Comparison of ENCODE assay signal across 8 cellular contexts in the genomic region with DNA sequence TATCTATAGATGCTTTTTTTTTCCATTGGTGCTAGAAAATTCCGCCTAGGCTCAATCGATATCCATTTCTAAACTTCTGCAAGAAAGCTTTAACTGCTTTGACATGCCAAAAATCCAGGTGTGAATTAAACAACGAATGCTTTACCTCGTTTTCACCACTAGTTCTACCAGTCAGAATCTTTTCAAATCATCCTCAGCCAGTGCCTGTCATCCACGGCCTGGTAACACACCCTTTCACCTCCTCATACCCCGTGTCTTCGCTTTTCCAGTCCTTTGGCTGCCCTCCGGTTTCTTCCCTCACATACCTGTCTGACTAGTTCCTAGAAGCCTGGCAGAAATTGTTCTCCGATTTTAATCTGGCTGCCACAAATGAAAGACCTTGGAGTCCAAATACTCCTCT. TPM values are rescaled to one million over a fixed set of nuclear protein-coding genes. Genes with fewer than 3 reads are reported as not detected.
DNase-seq lines count a peak whose midpoint lies in the region; ATAC-seq and TF ChIP-seq lines count a peak whose summit lies in the region.

No MANE protein-coding gene starts in this region.

- H3K4me3 ChIP-seq in BE2C (ENCODE audit: low read depth, low read length), result no peak overlapping the region
- 0 out of 2 replicates have a peak overlapping the region, but pooled peaks have one; percentile 59 for H3K4me3 ChIP-seq in H7 (ENCODE audit: insufficient read depth, low read depth, low read length)
- H3K4me3 ChIP-seq in hepatocyte, result peak overlapping the region; percentile 33

- no peaks in the 10 kb centered on the region for H3K27me3 ChIP-seq in BE2C
- H3K27me3 ChIP-seq in H7 (ENCODE audit: control insufficient read depth, insufficient read depth, low read length), result no peaks in the 10 kb centered on the region
- no peaks in the 10 kb centered on the region for H3K27me3 ChIP-seq in hepatocyte

- H3K79me2 ChIP-seq in hepatocyte, result peaks cover 26% of the 10 kb centered on the region

- no peaks in the 10 kb centered on the region for H3K9me2 ChIP-seq in hepatocyte (replicated peaks; ENCODE audit: insufficient read depth)

- 13% methylated on average over 9 of the region's 9 CpGs for WGBS in hepatocyte (ENCODE audit: low lambda C conversion rate, missing lambda C conversion rate)

- peaks cover 3% of the 10 kb centered on the region; the same call in 1 of the 2 replicates for H3K4me1 ChIP-seq in BE2C
- peaks cover 33% of the 10 kb centered on the region for H3K4me1 ChIP-seq in hepatocyte (ENCODE audit: insufficient read depth)

- intact Hi-C loops in sciatic nerve (cut with DNase I), result no loop called here

- H3K9me3 ChIP-seq in BE2C (no peaks in the 10 kb centered on the region), hepatocyte (ENCODE audit: low read depth) (no peaks in the 10 kb centered on the region)

- peak; percentile 12; the same call in 1 of the 2 replicates for TF ChIP-seq CTCF in BE2C (IDR thresholded peaks at IDR 0.05; ENCODE audit: low read depth, low read length)
- TF ChIP-seq CTCF in hepatocyte (IDR thresholded peaks at IDR 0.05; ENCODE audit: poor library complexity), result no peak
- TF ChIP-seq CTCF in GM13976 (IDR thresholded peaks at IDR 0.05; ENCODE audit: borderline replicate concordance, control extremely low read depth, extremely low read depth, insufficient read depth, missing control alignments), result no peak

- in situ Hi-C loops in GM13976 (cut with MboI; ENCODE audit: low sequenced_read_pairs, unreplicated experiment), result no loop called here

- H3K4me2 ChIP-seq in hepatocyte, result peak overlapping the region; percentile 76

- H3K27ac ChIP-seq in hepatocyte (peak overlapping the region; percentile 90), temporal lobe (ENCODE audit: low read depth, low read length) (peak overlapping the region; percentile 77)

- H2AFZ ChIP-seq in hepatocyte, result peak overlapping the region; percentile 51

- H4K20me1 ChIP-seq in hepatocyte (ENCODE audit: insufficient read depth, poor library complexity, severe bottlenecking), result no peaks in the 10 kb centered on the region

- DNase-seq in BE2C (no peak), H7 (peak; percentile 58), SW480 (ENCODE audit: low spot score) (peak; percentile 33), hepatocyte (ENCODE audit: low spot score) (peak; percentile 24), sciatic nerve (ENCODE audit: low spot score) (no peak), GM13976 (ENCODE audit: low spot score) (no peak)
- no peak for DNase-seq in activated naive CD4-positive, alpha-beta T cell treated with anti-CD3 and anti-CD28 coated beads, Interleukin-2, amount 50 U/mL, for 16 hours

- no peak for ATAC-seq in sciatic nerve

- H3K36me3 ChIP-seq in BE2C, result no peaks in the 10 kb centered on the region
- peaks cover 7% of the 10 kb centered on the region for H3K36me3 ChIP-seq in H7 (replicated peaks; ENCODE audit: control insufficient read depth, insufficient read depth, low read length)
- H3K36me3 ChIP-seq in hepatocyte (replicated peaks; ENCODE audit: insufficient read depth, low read depth), result no peaks in the 10 kb centered on the region

RNA-seq across cellular contexts. Expression of a gene that starts 1.4 kb away (rescaled TPM):
- 48.9 TPM for polyA plus RNA-seq in BE2C (2012; ENCODE audit: insufficient read depth, insufficient read length, low read depth)
- 245 and 364 TPM in 2 replicates for total RNA-seq in H7 (2014; rRNA removed; shearing (Covaris generic))
- 38.8 and 49.2 TPM in 2 replicates for total RNA-seq in hepatocyte
- 22.3 and 25.8 TPM in 2 replicates for polyA plus RNA-seq in hepatocyte
- 34.9 TPM for total RNA-seq in temporal lobe
- 44.6 TPM for total RNA-seq in sciatic nerve

RNA-seq across cellular contexts. Expression of a gene that starts 36.5 kb away (rescaled TPM):
- polyA plus RNA-seq in BE2C (2012; ENCODE audit: insufficient read depth, insufficient read length, low read depth), result 257 TPM
- 125 and 182 TPM in 2 replicates for total RNA-seq in H7 (2014; rRNA removed; shearing (Covaris generic))
- total RNA-seq in hepatocyte, result 127 and 150 TPM in 2 replicates
- polyA plus RNA-seq in hepatocyte, result 133 and 137 TPM in 2 replicates
- 59.7 TPM for total RNA-seq in temporal lobe
- total RNA-seq in sciatic nerve, result 101 TPM

Comparison
In these comparisons a context has a peak if more than half of its experiments do, and no peak if none do; other contexts are left out.
1. DNase-seq: peak in H7 (single experiment), SW480 (single experiment) and hepatocyte (single experiment); none in BE2C (single experiment), sciatic nerve (single experiment), GM13976 (single experiment) and activated naive CD4-positive, alpha-beta T cell treated with anti-CD3 and anti-CD28 coated beads, Interleukin-2, amount 50 U/mL, for 16 hours (single experiment).